8 cellular contexts compared by ENCODE assay signal in the genomic region with DNA sequence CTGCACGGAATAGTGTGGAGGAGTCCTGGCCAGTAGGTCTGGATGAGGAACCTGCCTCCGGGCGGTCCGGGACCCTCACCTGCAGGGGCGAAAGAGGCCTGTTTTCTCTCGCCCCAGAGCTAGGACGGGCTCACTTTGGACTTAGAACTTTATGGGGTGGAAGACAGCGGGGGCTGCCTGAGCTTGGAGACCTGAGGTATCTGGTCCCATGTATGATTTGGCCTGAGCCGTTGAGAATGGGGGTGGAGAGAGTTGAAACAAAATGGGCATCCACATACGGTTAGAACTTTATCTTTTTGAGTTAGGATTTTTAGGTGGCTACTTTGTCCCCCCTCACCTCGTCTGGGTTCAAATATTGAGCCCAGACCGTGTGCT. TPM values are rescaled to one million over a fixed set of nuclear protein-coding genes. Genes with fewer than 3 reads are reported as not detected.
DNase-seq lines count a peak whose midpoint lies in the region; ATAC-seq and TF ChIP-seq lines count a peak whose summit lies in the region.

No MANE protein-coding gene starts in this region.

- peak overlapping the region; percentile 79 for H3K4me3 ChIP-seq in GM08714 (ENCODE audit: low read length)
- peak overlapping the region; percentile 75 to 95 for H3K4me3 ChIP-seq in cardiac fibroblast (replicated peaks in 1 of 2; ENCODE audit: low read depth in 2 of 2, low read length in 2 of 2)
- H3K4me3 ChIP-seq in vagina, result peak overlapping the region; percentile 72 to 80

- ATAC-seq in GM19468 (IDR thresholded peaks at IDR 0.05; ENCODE audit: extremely low read depth, unreplicated experiment) (peak; percentile 23), memory B cell (ENCODE audit: low read depth) (peak; percentile 56)

- peak overlapping the region; percentile 99 for H3K27ac Mint-ChIP-seq in memory B cell

- H3K9me3 ChIP-seq in vagina, result no peaks in the 10 kb centered on the region

- TF ChIP-seq CTCF in cardiac fibroblast (IDR thresholded peaks at IDR 0.05; ENCODE audit: low read depth, low read length), result no peak
- TF ChIP-seq CTCF in vagina (IDR thresholded peaks at IDR 0.05), result no peak

- intact Hi-C loops in vagina (cut with DNase I), result loop anchor here (1.0 to 5.0 kb wide), 2 partner anchors 32 to 86 kb away; partner anchors contain the start of gene HSPA9

- no peak for TF ChIP-seq POLR2A in vagina (IDR thresholded peaks at IDR 0.05)

- H3K4me3 Mint-ChIP-seq in memory B cell, result peak overlapping the region; percentile 96

- H3K4me1 ChIP-seq in vagina, result peaks cover 78% of the 10 kb centered on the region

- no peaks in the 10 kb centered on the region for H3K9me3 Mint-ChIP-seq in memory B cell

- no peaks in the 10 kb centered on the region for H3K27me3 ChIP-seq in vagina

- H3K36me3 Mint-ChIP-seq in memory B cell, result peaks cover 2% of the 10 kb centered on the region

- H3K27me3 Mint-ChIP-seq in memory B cell, result no peaks in the 10 kb centered on the region

- peak overlapping the region; percentile 94 for H3K27ac ChIP-seq in vagina

- DNase-seq in HPDE6-E6E7 (ENCODE audit: extremely low spot score), result peak; percentile 62
- DNase-seq in cardiac fibroblast (ENCODE audit: low read depth in 2 of 2), result no peak
- DNase-seq in memory B cell (ENCODE audit: low spot score in 2 of 2), result no peak
- DNase-seq in vagina (ENCODE audit: extremely low spot score in 2 of 2), result peak in 1 of 2 donors; percentile 96
- DNase-seq in 8988T, result no peak
- no peak for DNase-seq in DMS53 (lab: John Stamatoyannopoulos, UW)

- no peaks in the 10 kb centered on the region for H3K36me3 ChIP-seq in vagina

- H3K4me1 Mint-ChIP-seq in memory B cell, result peaks cover 47% of the 10 kb centered on the region

RNA-seq across cellular contexts. Expression of gene ETF1, which starts 0.7 kb away (rescaled TPM):
- 60.6 TPM for total RNA-seq in vagina

RNA-seq across cellular contexts. Expression of gene HSPA9, which starts 31.5 kb away (rescaled TPM):
- total RNA-seq in vagina, result 156 TPM
